ENCODE assay signal across 28 cellular contexts in genomic region chr14:61288720-61289119, GRCh38. TPM values are rescaled to one million over a fixed set of nuclear protein-coding genes. Genes with fewer than 3 reads are reported as not detected.
"Had no signal": no experiment of that assay in that cellular context is flagged by ENCODE, and none has a peak within 500 bp of the region (broad histone marks: within the 10 kb centered on the region; RNA-seq: fewer than 3 reads in every experiment).

No MANE protein-coding gene starts in this region.

- DNase-seq: activated CD4-positive, alpha-beta T cell treated with anti-CD3 and anti-CD28 coated beads for 48 hours; activated CD4-positive, alpha-beta T cell treated with anti-CD3 and anti-CD28 coated beads, Interleukin-2, amount 50 U/mL, for 4 hours; activated CD4-positive, CD25-positive, alpha-beta regulatory T cell treated with anti-CD3 and anti-CD28 coated beads, Interleukin-2, amount 50 U/mL, for 72 hours; activated CD8-positive, alpha-beta memory T cell treated with anti-CD3 and anti-CD28 coated beads, Interleukin-2, amount 50 U/mL, for 48 hours; activated CD8-positive, alpha-beta T cell treated with anti-CD3 and anti-CD28 coated beads, Interleukin-2, amount 10 ng/mL, durations not matched to agents 7 days and 5 days; activated effector memory CD4-positive, alpha-beta T cell treated with Interleukin-2 at 50 U/mL for 16 hours; activated naive CD4-positive, alpha-beta T cell; activated T-cell treated with anti-CD3 and anti-CD28 coated beads, Interleukin-2, amount 50 U/mL, for 1 hour; aorta; body of pancreas; central memory CD4-positive, alpha-beta T cell; KG1; NCI-H1092; NCI-H1417; NCI-H1694; NCI-H2029; NCI-H2107; NCI-H345; NCI-H510A; NCI-H69; NK-92 treated with Interleukin-12 subunit alpha and Interleukin-12 subunit beta, amount 100 ng/mL, for 24 hours; Peyer's patch; SHP77 had no signal

- H3K27ac Mint-ChIP-seq: activated CD8-positive, alpha-beta T cell treated with anti-CD3 and anti-CD28 coated beads, Interleukin-2, amount 10 ng/mL, durations not matched to agents 7 days and 5 days; activated naive CD4-positive, alpha-beta T cell treated with anti-CD3 and anti-CD28 coated beads, Interleukin-2, amount 50 U/mL, for 24 hours; T-helper 1 cell treated with Interleukin-12 subunit alpha and Interleukin-12 subunit beta and Interleukin-4 antibody, amounts not matched to agents 30 μg/mL and 1 μg/mL, for 36 hours; WTC11 had no signal

- H3K4me3 ChIP-seq: body of pancreas, Peyer's patch, SJSA1 had no signal

- H3K36me3 Mint-ChIP-seq: activated naive CD4-positive, alpha-beta T cell treated with anti-CD3 and anti-CD28 coated beads, Interleukin-2, amount 50 U/mL, for 24 hours; WTC11 had no signal

- ATAC-seq: activated CD8-positive, alpha-beta T cell treated with anti-CD3 and anti-CD28 coated beads, Interleukin-2, amount 10 ng/mL, durations not matched to agents 7 days and 5 days; body of pancreas; SK-N-SH treated with all-trans-retinoic acid at 6 μM for 48 hours; WTC11 had no signal

- H3K4me3 Mint-ChIP-seq: activated CD8-positive, alpha-beta T cell treated with anti-CD3 and anti-CD28 coated beads, Interleukin-2, amount 10 ng/mL, durations not matched to agents 7 days and 5 days; activated naive CD4-positive, alpha-beta T cell treated with anti-CD3 and anti-CD28 coated beads, Interleukin-2, amount 50 U/mL, for 24 hours; T-helper 1 cell treated with Interleukin-12 subunit alpha and Interleukin-12 subunit beta and Interleukin-4 antibody, amounts not matched to agents 30 μg/mL and 1 μg/mL, for 36 hours; WTC11 had no signal

- H3K27me3 Mint-ChIP-seq: activated naive CD4-positive, alpha-beta T cell treated with anti-CD3 and anti-CD28 coated beads, Interleukin-2, amount 50 U/mL, for 24 hours had no signal

- H3K9me3 Mint-ChIP-seq: activated naive CD4-positive, alpha-beta T cell treated with anti-CD3 and anti-CD28 coated beads, Interleukin-2, amount 50 U/mL, for 24 hours; T-helper 1 cell treated with Interleukin-12 subunit alpha and Interleukin-12 subunit beta and Interleukin-4 antibody, amounts not matched to agents 30 μg/mL and 1 μg/mL, for 36 hours; WTC11 had no signal

RNA-seq across cellular contexts. Expression of gene TMEM30B, which starts 7.6 kb away (rescaled TPM):
- total RNA-seq: SJSA1 had no signal
